ENCODE assay signal across 1 cellular context in genomic region chr7:18290865-18291264, GRCh38.
TF ChIP-seq lines count a peak whose summit lies in the region.

No MANE protein-coding gene starts in this region.

TF ChIP-seq in GM23338, 12 proteins besides CTCF, POLR2A, EP300 and RAD21 (continued from another document):
- no peak for TF ChIP-seq REST (IDR thresholded peaks at IDR 0.05; ENCODE audit: unreplicated experiment)
- no peak for TF ChIP-seq POLR2AphosphoS5 (IDR thresholded peaks at IDR 0.05; ENCODE audit: low read depth)
- no peak for TF ChIP-seq ZNF462 (CRISPR knock-in tag; IDR thresholded peaks at IDR 0.05)
- TF ChIP-seq ZNF331 (CRISPR knock-in tag; IDR thresholded peaks at IDR 0.05; ENCODE audit: low read depth) = no peak
- no peak for TF ChIP-seq EZH2 (IDR thresholded peaks at IDR 0.05; ENCODE audit: low read depth, unreplicated experiment)
- no peak for TF ChIP-seq CREB1 (CRISPR knock-in tag; IDR thresholded peaks at IDR 0.05; ENCODE audit: low read depth)
- TF ChIP-seq JUNB (IDR thresholded peaks at IDR 0.05; ENCODE audit: unreplicated experiment) = no peak
